ENCODE assay signal across 1 cellular context in the genomic region with DNA sequence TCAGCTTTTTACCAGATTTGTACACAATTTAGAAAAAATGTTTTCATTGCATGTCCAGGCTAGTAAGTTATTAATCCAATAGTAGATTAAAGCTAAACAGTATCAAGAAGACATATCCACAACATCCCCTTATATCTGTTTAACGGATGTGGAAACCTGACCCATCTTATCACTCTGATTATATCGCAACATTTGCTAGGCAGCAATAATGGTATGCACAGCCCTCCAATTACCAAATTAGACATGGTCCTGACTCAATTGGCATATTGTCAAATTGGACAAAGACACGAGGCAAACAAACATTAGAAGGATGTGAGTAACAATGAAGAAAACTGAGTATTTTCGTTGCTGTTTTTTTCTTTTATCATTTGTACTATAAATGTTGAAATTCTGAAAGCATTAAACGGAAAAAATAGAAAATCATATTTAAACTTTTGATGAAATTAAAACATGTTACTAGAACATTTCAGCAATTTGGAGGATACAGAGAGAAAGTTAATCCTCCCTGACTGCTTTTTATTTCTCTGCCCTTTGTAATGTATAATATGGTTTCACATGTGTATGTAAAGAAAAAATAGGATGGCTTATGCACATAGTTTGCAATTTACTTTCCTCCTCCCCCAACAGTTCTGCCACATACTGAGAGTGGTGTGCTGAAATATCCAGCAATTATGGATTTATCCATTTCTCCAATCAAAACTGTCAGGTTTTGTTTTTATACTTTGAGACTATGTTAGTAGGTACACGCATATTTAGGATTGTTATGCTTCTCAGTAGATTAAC.
A peak's percentile ranks its signal among the peaks of the same experiment; 100 is the strongest.
TF ChIP-seq lines count a peak whose summit lies in the region.

No MANE protein-coding gene starts in this region.

TF ChIP-seq in HEK293, 187 proteins besides CTCF, POLR2A, EP300 and RAD21 (continued from another document):
- TF ChIP-seq, protein P1, sequence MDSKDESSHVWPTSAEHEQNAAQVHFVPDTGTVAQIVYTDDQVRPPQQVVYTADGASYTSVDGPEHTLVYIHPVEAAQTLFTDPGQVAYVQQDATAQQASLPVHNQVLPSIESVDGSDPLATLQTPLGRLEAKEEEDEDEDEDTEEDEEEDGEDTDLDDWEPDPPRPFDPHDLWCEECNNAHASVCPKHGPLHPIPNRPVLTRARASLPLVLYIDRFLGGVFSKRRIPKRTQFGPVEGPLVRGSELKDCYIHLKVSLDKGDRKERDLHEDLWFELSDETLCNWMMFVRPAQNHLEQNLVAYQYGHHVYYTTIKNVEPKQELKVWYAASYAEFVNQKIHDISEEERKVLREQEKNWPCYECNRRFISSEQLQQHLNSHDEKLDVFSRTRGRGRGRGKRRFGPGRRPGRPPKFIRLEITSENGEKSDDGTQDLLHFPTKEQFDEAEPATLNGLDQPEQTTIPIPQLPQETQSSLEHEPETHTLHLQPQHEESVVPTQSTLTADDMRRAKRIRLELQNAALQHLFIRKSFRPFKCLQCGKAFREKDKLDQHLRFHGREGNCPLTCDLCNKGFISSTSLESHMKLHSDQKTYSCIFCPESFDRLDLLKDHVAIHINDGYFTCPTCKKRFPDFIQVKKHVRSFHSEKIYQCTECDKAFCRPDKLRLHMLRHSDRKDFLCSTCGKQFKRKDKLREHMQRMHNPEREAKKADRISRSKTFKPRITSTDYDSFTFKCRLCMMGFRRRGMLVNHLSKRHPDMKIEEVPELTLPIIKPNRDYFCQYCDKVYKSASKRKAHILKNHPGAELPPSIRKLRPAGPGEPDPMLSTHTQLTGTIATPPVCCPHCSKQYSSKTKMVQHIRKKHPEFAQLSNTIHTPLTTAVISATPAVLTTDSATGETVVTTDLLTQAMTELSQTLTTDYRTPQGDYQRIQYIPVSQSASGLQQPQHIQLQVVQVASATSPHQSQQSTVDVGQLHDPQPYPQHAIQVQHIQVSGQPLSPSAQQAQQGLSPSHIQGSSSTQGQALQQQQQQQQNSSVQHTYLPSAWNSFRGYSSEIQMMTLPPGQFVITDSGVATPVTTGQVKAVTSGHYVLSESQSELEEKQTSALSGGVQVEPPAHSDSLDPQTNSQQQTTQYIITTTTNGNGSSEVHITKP (tag by site-specific recombination; IDR thresholded peaks at IDR 0.05): 0 out of 2 replicates have a peak, but pooled peaks have one; percentile 17
- TF ChIP-seq ZNF776 (tag by site-specific recombination; IDR thresholded peaks at IDR 0.05; ENCODE audit: borderline replicate concordance) (no peak), ZNF394 (tag by site-specific recombination; IDR thresholded peaks at IDR 0.05; ENCODE audit: borderline replicate concordance) (no peak), KLF16 (tag by site-specific recombination; IDR thresholded peaks at IDR 0.05) (no peak), WT1 (tag by site-specific recombination; IDR thresholded peaks at IDR 0.05) (peak; percentile 59), ZNF624 (tag by site-specific recombination; IDR thresholded peaks at IDR 0.05) (no peak), ZNF366 (tag by site-specific recombination; conservative IDR thresholded peaks at IDR 0.05) (0 out of 2 replicates have a peak, but pooled peaks have one; percentile 23), ZNF530 (tag by site-specific recombination; IDR thresholded peaks at IDR 0.05; ENCODE audit: low read depth) (no peak), ZNF133 (tag by site-specific recombination; IDR thresholded peaks at IDR 0.05) (no peak), ZBTB7A (tag by site-specific recombination; IDR thresholded peaks at IDR 0.05; ENCODE audit: low read depth) (no peak), ZNF416 (tag by site-specific recombination; IDR thresholded peaks at IDR 0.05) (no peak), ZFP37 (tag by site-specific recombination; IDR thresholded peaks at IDR 0.05) (no peak), SP7 (tag by site-specific recombination; IDR thresholded peaks at IDR 0.05) (peak; percentile 88), ZBTB17 (tag by site-specific recombination; IDR thresholded peaks at IDR 0.05) (peak; percentile 60), ZNF48 (tag by site-specific recombination; IDR thresholded peaks at IDR 0.05) (no peak), PRDM1 (tag by site-specific recombination; IDR thresholded peaks at IDR 0.05) (no peak), ZNF202 (tag by site-specific recombination; IDR thresholded peaks at IDR 0.05; ENCODE audit: borderline replicate concordance) (no peak), ZNF585B (tag by site-specific recombination; IDR thresholded peaks at IDR 0.05) (no peak), ZNF596 (tag by site-specific recombination; IDR thresholded peaks at IDR 0.05) (no peak), TCF7L2 (IDR thresholded peaks at IDR 0.05; ENCODE audit: borderline replicate concordance, low read depth, low read length) (0 out of 2 replicates have a peak, but pooled peaks have one; percentile 24), ZNF302 (tag by site-specific recombination; IDR thresholded peaks at IDR 0.05; ENCODE audit: low read depth) (no peak), ZNF239 (tag by site-specific recombination; IDR thresholded peaks at IDR 0.05) (no peak), ZEB2 (tag by site-specific recombination; IDR thresholded peaks at IDR 0.05) (0 out of 2 replicates have a peak, but pooled peaks have one; percentile 29), ZNF830 (tag by site-specific recombination; IDR thresholded peaks at IDR 0.05; ENCODE audit: low read depth) (no peak)
- TF ChIP-seq, protein P2, sequence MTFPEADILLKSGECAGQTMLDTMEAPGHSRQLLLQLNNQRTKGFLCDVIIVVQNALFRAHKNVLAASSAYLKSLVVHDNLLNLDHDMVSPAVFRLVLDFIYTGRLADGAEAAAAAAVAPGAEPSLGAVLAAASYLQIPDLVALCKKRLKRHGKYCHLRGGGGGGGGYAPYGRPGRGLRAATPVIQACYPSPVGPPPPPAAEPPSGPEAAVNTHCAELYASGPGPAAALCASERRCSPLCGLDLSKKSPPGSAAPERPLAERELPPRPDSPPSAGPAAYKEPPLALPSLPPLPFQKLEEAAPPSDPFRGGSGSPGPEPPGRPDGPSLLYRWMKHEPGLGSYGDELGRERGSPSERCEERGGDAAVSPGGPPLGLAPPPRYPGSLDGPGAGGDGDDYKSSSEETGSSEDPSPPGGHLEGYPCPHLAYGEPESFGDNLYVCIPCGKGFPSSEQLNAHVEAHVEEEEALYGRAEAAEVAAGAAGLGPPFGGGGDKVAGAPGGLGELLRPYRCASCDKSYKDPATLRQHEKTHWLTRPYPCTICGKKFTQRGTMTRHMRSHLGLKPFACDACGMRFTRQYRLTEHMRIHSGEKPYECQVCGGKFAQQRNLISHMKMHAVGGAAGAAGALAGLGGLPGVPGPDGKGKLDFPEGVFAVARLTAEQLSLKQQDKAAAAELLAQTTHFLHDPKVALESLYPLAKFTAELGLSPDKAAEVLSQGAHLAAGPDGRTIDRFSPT (tag by site-specific recombination; IDR thresholded peaks at IDR 0.05): 0 out of 2 replicates have a peak, but pooled peaks have one; percentile 12
- TF ChIP-seq, protein P3, sequence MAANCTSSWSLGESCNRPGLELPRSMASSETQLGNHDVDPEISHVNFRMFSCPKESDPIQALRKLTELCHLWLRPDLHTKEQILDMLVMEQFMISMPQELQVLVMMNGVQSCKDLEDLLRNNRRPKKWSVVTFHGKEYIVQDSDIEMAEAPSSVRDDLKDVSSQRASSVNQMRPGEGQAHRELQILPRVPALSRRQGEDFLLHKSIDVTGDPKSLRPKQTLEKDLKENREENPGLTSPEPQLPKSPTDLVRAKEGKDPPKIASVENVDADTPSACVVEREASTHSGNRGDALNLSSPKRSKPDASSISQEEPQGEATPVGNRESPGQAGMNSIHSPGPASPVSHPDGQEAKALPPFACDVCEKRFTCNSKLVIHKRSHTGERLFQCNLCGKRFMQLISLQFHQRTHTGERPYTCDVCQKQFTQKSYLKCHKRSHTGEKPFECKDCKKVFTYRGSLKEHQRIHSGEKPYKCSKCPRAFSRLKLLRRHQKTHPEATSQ (tag by site-specific recombination; IDR thresholded peaks at IDR 0.05): no peak
- TF ChIP-seq, protein P4, sequence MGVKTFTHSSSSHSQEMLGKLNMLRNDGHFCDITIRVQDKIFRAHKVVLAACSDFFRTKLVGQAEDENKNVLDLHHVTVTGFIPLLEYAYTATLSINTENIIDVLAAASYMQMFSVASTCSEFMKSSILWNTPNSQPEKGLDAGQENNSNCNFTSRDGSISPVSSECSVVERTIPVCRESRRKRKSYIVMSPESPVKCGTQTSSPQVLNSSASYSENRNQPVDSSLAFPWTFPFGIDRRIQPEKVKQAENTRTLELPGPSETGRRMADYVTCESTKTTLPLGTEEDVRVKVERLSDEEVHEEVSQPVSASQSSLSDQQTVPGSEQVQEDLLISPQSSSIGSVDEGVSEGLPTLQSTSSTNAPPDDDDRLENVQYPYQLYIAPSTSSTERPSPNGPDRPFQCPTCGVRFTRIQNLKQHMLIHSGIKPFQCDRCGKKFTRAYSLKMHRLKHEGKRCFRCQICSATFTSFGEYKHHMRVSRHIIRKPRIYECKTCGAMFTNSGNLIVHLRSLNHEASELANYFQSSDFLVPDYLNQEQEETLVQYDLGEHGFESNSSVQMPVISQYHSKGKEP (tag by site-specific recombination; IDR thresholded peaks at IDR 0.05): no peak
- TF ChIP-seq, protein P5, sequence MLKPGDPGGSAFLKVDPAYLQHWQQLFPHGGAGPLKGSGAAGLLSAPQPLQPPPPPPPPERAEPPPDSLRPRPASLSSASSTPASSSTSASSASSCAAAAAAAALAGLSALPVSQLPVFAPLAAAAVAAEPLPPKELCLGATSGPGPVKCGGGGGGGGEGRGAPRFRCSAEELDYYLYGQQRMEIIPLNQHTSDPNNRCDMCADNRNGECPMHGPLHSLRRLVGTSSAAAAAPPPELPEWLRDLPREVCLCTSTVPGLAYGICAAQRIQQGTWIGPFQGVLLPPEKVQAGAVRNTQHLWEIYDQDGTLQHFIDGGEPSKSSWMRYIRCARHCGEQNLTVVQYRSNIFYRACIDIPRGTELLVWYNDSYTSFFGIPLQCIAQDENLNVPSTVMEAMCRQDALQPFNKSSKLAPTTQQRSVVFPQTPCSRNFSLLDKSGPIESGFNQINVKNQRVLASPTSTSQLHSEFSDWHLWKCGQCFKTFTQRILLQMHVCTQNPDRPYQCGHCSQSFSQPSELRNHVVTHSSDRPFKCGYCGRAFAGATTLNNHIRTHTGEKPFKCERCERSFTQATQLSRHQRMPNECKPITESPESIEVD (tag by site-specific recombination; IDR thresholded peaks at IDR 0.05): no peak
- TF ChIP-seq, protein P6, sequence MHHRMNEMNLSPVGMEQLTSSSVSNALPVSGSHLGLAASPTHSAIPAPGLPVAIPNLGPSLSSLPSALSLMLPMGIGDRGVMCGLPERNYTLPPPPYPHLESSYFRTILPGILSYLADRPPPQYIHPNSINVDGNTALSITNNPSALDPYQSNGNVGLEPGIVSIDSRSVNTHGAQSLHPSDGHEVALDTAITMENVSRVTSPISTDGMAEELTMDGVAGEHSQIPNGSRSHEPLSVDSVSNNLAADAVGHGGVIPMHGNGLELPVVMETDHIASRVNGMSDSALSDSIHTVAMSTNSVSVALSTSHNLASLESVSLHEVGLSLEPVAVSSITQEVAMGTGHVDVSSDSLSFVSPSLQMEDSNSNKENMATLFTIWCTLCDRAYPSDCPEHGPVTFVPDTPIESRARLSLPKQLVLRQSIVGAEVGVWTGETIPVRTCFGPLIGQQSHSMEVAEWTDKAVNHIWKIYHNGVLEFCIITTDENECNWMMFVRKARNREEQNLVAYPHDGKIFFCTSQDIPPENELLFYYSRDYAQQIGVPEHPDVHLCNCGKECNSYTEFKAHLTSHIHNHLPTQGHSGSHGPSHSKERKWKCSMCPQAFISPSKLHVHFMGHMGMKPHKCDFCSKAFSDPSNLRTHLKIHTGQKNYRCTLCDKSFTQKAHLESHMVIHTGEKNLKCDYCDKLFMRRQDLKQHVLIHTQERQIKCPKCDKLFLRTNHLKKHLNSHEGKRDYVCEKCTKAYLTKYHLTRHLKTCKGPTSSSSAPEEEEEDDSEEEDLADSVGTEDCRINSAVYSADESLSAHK (tag by site-specific recombination; IDR thresholded peaks at IDR 0.05): no peak
